In the genomic region with DNA sequence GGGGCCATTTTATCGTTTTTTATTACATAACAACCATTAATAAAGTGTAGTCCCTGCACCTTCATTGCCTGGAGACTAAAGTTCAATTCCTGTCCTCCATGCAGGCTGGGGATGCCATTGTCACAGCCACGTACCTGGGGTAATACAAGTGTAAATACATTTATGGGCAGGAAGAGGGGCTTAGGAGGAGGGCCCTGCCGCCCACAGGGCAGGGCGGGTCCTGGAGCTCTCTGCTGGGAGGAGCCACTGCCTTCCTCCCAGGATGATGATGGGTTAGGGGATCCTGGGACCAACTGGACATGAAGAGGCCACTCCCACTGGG, we compare ENCODE assay signal across 1 cellular context.
TF ChIP-seq lines count a peak whose summit lies in the region.

No MANE protein-coding gene starts in this region.

TF ChIP-seq in H1, 55 proteins besides CTCF, POLR2A, EP300 and RAD21 (continued from another document):
- TF ChIP-seq, protein P1, sequence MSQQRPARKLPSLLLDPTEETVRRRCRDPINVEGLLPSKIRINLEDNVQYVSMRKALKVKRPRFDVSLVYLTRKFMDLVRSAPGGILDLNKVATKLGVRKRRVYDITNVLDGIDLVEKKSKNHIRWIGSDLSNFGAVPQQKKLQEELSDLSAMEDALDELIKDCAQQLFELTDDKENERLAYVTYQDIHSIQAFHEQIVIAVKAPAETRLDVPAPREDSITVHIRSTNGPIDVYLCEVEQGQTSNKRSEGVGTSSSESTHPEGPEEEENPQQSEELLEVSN (IDR thresholded peaks at IDR 0.05) = no peak
- TF ChIP-seq, protein P2, sequence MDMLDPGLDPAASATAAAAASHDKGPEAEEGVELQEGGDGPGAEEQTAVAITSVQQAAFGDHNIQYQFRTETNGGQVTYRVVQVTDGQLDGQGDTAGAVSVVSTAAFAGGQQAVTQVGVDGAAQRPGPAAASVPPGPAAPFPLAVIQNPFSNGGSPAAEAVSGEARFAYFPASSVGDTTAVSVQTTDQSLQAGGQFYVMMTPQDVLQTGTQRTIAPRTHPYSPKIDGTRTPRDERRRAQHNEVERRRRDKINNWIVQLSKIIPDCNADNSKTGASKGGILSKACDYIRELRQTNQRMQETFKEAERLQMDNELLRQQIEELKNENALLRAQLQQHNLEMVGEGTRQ (IDR thresholded peaks at IDR 0.05; ENCODE audit: low read length) = no peak
- TF ChIP-seq CHD2 (IDR thresholded peaks at IDR 0.05; ENCODE audit: low read length) (no peak), POU5F1 (IDR thresholded peaks at IDR 0.05; ENCODE audit: low read depth, low read length) (no peak), MAFK (IDR thresholded peaks at IDR 0.05; ENCODE audit: low read depth, low read length) (no peak), CBX8 (IDR thresholded peaks at IDR 0.05; ENCODE audit: borderline replicate concordance, low read depth, low read length) (no peak), EZH2 (IDR thresholded peaks at IDR 0.05; ENCODE audit: low read depth, low read length, severe bottlenecking) (no peak), NRF1 (IDR thresholded peaks at IDR 0.05; ENCODE audit: low read depth, low read length) (no peak), ZNF274 (IDR thresholded peaks at IDR 0.05; ENCODE audit: borderline replicate concordance, extremely low read depth, low read length) (no peak), SIX5 (IDR thresholded peaks at IDR 0.05; ENCODE audit: low read depth, low read length) (no peak), CTBP2 (IDR thresholded peaks at IDR 0.05; ENCODE audit: borderline replicate concordance, insufficient read depth, insufficient read length, low read length) (no peak), HDAC2 (IDR thresholded peaks at IDR 0.05; ENCODE audit: borderline replicate concordance in 1 of 2, low read depth in 2 of 2, low read length in 2 of 2) (no peak), TAF7 (optimal IDR thresholded peaks at IDR 0.05; ENCODE audit: borderline replicate concordance, low read depth, low read length) (no peak), HDAC6 (IDR thresholded peaks at IDR 0.05; ENCODE audit: low read depth, low read length) (no peak), ASH2L (IDR thresholded peaks at IDR 0.05; ENCODE audit: low read length) (no peak)
- TF ChIP-seq, protein P3, sequence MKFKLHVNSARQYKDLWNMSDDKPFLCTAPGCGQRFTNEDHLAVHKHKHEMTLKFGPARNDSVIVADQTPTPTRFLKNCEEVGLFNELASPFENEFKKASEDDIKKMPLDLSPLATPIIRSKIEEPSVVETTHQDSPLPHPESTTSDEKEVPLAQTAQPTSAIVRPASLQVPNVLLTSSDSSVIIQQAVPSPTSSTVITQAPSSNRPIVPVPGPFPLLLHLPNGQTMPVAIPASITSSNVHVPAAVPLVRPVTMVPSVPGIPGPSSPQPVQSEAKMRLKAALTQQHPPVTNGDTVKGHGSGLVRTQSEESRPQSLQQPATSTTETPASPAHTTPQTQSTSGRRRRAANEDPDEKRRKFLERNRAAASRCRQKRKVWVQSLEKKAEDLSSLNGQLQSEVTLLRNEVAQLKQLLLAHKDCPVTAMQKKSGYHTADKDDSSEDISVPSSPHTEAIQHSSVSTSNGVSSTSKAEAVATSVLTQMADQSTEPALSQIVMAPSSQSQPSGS (IDR thresholded peaks at IDR 0.05; ENCODE audit: low read length) = no peak
TF ChIP-seq in H1: peak in this region for 0.
